ENCODE assay signal across 7 cellular contexts in the genomic region with DNA sequence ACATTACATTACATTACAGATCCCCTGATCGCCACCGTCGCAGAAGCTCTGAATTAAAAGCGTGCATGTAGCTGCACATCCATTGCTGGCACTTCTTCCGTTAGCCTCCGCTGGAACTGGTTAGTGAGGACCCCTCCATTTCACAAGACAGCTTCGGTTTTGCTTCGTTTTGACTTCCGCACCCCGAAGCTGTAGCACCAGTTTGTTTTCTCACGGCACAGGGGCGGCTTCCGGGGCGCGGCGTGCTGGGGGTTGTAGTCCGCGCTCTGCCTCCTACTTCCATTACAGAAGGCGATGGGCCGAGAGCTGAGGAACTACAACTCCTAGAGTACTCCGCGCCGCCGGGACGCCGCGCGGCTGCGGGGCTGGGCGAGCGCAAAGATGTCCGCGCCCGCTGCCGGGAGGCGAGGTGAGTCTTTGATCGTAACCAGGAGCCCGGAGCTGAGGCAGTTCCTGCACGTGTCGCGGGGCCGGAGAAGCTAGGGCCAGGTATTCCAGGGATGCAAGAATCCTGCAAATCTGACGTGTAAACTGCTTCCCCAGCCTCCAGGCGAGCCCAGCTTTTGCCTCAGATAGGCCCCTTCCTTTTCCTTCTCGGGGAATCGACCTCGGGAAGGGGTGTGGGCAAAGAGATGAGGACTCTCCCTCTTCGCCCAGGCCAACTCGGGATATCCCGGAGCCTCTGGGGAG. TPM values are rescaled to one million over a fixed set of nuclear protein-coding genes. Genes with fewer than 3 reads are reported as not detected.
DNase-seq lines count a peak whose midpoint lies in the region; ATAC-seq, FAIRE-seq and TF ChIP-seq lines count a peak whose summit lies in the region.

A gene (plus strand): TSS at position 352 of the 690 bp plus-strand sequence. CDS start 387 bp downstream, outside the sequence.

- peaks cover 0 to 5% of the 10 kb centered on the region in 2 donors for H3K36me3 ChIP-seq in body of pancreas (replicated peaks in 1 of 2; ENCODE audit: insufficient read depth in 1 of 2, low read depth in 2 of 2)
- H3K36me3 ChIP-seq in sigmoid colon = peaks cover 0 to 36% (median 8%) of the 10 kb centered on the region in 4 donors

- peak within 1 kb of the TSS; percentile 63 to 88 (median 79) for H3K27ac ChIP-seq in body of pancreas
- H3K27ac ChIP-seq in sigmoid colon = peak within 1 kb of the TSS; percentile 80 to 86 (median 83)

- no peak for TF ChIP-seq CTCF in body of pancreas (IDR thresholded peaks at IDR 0.05)
- no peak for TF ChIP-seq CTCF in sigmoid colon (IDR thresholded peaks at IDR 0.05)

- peaks cover 27% of the 10 kb centered on the region for H3K4me1 ChIP-seq in body of pancreas
- peaks cover 0 to 39% (median 38%) of the 10 kb centered on the region in 4 donors for H3K4me1 ChIP-seq in sigmoid colon

- ATAC-seq in GM18511 (IDR thresholded peaks at IDR 0.05; ENCODE audit: unreplicated experiment) = peak; percentile 98
- ATAC-seq in HG03025 (IDR thresholded peaks at IDR 0.05; ENCODE audit: low FRiP score, unreplicated experiment) = peak; percentile 89
- ATAC-seq in body of pancreas = peak; percentile 98

- H3K27me3 ChIP-seq in body of pancreas (no peaks in the 10 kb centered on the region), sigmoid colon (no peaks in the 10 kb centered on the region)

- 0 to 1% methylated on average over 18 to 50 of the region's 50 CpGs for WGBS in body of pancreas, 2 donors
- WGBS in sigmoid colon, 2 donors = 0 to 1% methylated on average over 50 of the region's 50 CpGs

- no peak for TF ChIP-seq EP300 in sigmoid colon (IDR thresholded peaks at IDR 0.05)

- intact Hi-C loops in body of pancreas (cut with DNase I) (no loop called here), sigmoid colon (cut with DNase I) (loop anchor here (5.0 to 10.0 kb wide), 7 partner anchors 75 to 510 kb away; a partner anchor contains a TSS)

- peak; percentile 55 for DNase-seq in NCI-H2107 (lab: John Stamatoyannopoulos, UW)
- DNase-seq in body of pancreas = peak; percentile 95 to 97 (median 96)
- peak; percentile 75 for DNase-seq in iPS DF 19.7 (ENCODE audit: low read depth, low spot score)
- peak; percentile 97 for DNase-seq in sigmoid colon

- TF ChIP-seq POLR2A in body of pancreas (IDR thresholded peaks at IDR 0.05) (peak; percentile 46 to 83 (median 77)), sigmoid colon (IDR thresholded peaks at IDR 0.05) (peak; percentile 15 to 35)

- H3K4me3 ChIP-seq in body of pancreas (peak within 1 kb of the TSS; percentile 98 to 99), sigmoid colon (peak within 1 kb of the TSS; percentile 62 to 96 (median 88))

- FAIRE-seq in TTC549 (lab: Jason Lieb, UNC) = peak; percentile 22

- no peaks in the 10 kb centered on the region for H3K9me3 ChIP-seq in body of pancreas
- H3K9me3 ChIP-seq in sigmoid colon = no peaks in the 10 kb centered on the region

RNA-seq across cellular contexts. Expression of the gene that starts here (rescaled TPM):
- total RNA-seq in body of pancreas (10 to 100 TPM; 11.9 to 57.0 TPM), sigmoid colon (10 to 100 TPM; 13.3 to 21.3 (median 17.7) TPM)
- polyA plus RNA-seq in sigmoid colon = 100 to 1,000 TPM in 1 of 3 donors, 10 to 100 TPM in 2; 45.0 to 124 (median 85.1) TPM

Comparison
In these comparisons a context has a peak if more than half of its experiments do, and no peak if none do; other contexts are left out.
1. Peak in every context shown above with its lines: DNase-seq, ATAC-seq, H3K4me3 ChIP-seq and H3K27ac ChIP-seq.